2 cellular contexts compared by ENCODE assay signal in the genomic region with DNA sequence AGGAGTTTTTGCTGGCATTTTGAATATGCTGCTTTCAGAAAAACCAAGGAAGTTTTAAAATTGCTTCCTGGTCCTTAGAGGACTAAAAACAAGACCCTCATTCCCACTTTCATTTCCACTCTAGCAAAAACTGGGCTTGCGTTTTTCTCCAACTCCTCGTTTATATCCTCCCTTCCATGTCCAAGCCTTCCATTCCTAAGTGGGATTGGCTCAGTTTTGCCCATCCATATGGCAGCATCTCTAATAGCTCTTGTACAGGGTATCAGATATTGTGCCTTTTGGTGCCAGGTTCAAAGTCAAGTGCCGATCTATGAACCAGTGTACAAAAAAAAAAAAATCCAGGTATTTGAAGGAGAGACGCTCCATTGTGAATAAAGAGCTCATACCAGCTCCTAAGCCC.
TF ChIP-seq lines count a peak whose summit lies in the region.

No MANE protein-coding gene starts in this region.

TF ChIP-seq in GM12891, 5 proteins besides CTCF, POLR2A, EP300 and RAD21:
- TF ChIP-seq POLR2AphosphoS5 (IDR thresholded peaks at IDR 0.05; ENCODE audit: low read depth, low read length), result peak; percentile 48; the same call in 1 of the 2 replicates
- TF ChIP-seq TAF1 (IDR thresholded peaks at IDR 0.05; ENCODE audit: low read depth, low read length), result no peak

TF ChIP-seq in K562, 482 proteins besides CTCF, POLR2A, EP300 and RAD21:
- TF ChIP-seq POLR2AphosphoS5 (IDR thresholded peaks at IDR 0.05; ENCODE audit: control insufficient read depth, insufficient read depth, low read depth, low read length), result 0 out of 2 replicates have a peak, but pooled peaks have one; percentile 41
- 0 out of 2 replicates have a peak, but pooled peaks have one; percentile 61 for TF ChIP-seq SUPT5H (IDR thresholded peaks at IDR 0.05)
- TF ChIP-seq, protein P1, sequence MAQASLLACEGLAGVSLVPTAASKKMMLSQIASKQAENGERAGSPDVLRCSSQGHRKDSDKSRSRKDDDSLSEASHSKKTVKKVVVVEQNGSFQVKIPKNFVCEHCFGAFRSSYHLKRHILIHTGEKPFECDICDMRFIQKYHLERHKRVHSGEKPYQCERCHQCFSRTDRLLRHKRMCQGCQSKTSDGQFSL (CRISPR knock-in tag; IDR thresholded peaks at IDR 0.05), result no peak
- TF ChIP-seq, protein P1 (tag; IDR thresholded peaks at IDR 0.05), result no peak
- TF ChIP-seq POLR2B (IDR thresholded peaks at IDR 0.05; ENCODE audit: low read depth, partially characterized antibody), result peak; percentile 48
- TF ChIP-seq TBP (optimal IDR thresholded peaks at IDR 0.05; ENCODE audit: low read depth, low read length), result no peak
